In genomic region chrX:78046362-78046761, GRCh38 we compare ENCODE assay signal across 10 cellular contexts.
"Had no signal": no experiment of that assay in that cellular context is flagged by ENCODE, and none has a peak within 500 bp of the region (broad histone marks: within the 10 kb centered on the region; RNA-seq: fewer than 3 reads in every experiment).

No MANE protein-coding gene starts in this region.

- H3K27ac ChIP-seq: GM23248 had no signal

- DNase-seq: GM23248, GOT3, H7, H9, HCEC 1CT, HFFc6 had no signal

- H3K9me3 Mint-ChIP-seq: HFFc6 had no signal

- H3K9me3 ChIP-seq: HAP-1 had no signal

- H3K4me3 ChIP-seq: GM23248, HAP-1 had no signal

- H3K27ac Mint-ChIP-seq: HFFc6 had no signal

- H3K36me3 ChIP-seq: HAP-1 had no signal

- H2AFZ ChIP-seq: GM23248 had no signal

- ATAC-seq: HCT116 had no signal

- H3K9ac ChIP-seq: GM23248 had no signal

- H3K4me3 Mint-ChIP-seq: H9, HFFc6 had no signal

- FAIRE-seq: H1, H54 had no signal
